9 cellular contexts compared by ENCODE assay signal in the genomic region with DNA sequence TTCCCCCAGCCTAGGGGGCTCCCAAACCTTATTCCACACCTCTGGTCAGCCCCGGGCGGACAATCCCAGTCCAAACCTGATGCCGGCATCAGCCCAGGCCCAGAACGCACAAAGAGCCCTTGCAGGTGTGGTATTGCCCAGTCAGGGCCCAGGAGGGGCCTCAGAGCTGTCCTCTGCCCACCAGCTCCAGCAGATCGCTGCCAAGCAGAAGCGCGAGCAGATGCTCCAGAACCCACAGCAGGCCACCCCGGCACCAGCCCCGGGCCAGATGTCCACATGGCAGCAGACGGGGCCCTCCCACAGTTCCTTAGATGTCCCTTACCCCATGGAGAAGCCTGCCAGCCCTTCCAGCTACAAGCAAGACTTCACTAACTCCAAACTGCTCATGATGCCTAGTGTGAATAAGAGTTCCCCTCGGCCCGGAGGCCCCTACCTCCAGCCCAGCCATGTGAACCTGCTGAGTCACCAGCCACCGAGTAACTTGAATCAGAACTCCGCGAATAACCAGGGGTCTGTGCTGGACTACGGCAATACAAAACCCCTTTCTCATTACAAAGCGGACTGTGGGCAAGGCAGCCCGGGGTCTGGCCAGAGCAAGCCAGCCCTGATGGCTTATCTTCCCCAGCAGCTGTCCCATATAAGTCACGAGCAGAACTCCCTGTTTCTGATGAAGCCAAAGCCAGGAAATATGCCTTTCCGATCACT. TPM values are rescaled to one million over a fixed set of nuclear protein-coding genes. Genes with fewer than 3 reads are reported as not detected.
DNase-seq lines count a peak whose midpoint lies in the region; ATAC-seq and TF ChIP-seq lines count a peak whose summit lies in the region.
"Had no signal": no experiment of that assay in that cellular context is flagged by ENCODE, and none has a peak within 500 bp of the region (broad histone marks: within the 10 kb centered on the region; RNA-seq: fewer than 3 reads in every experiment).

No MANE protein-coding gene starts in this region.

- TF ChIP-seq CTCF in HFFc6 (IDR thresholded peaks at IDR 0.05) = no peak
- TF ChIP-seq CTCF in WTC11 (IDR thresholded peaks at IDR 0.05) = no peak

- peak overlapping the region; percentile 31 for H3K27ac ChIP-seq in skeletal muscle tissue (ENCODE audit: low read depth, low read length)

- no peak for ATAC-seq in WTC11
- no peak for ATAC-seq in HG03520 (IDR thresholded peaks at IDR 0.05; ENCODE audit: unreplicated experiment)
- ATAC-seq in GM18873 (IDR thresholded peaks at IDR 0.05; ENCODE audit: low FRiP score, unreplicated experiment) = no peak

- H3K9ac ChIP-seq in skeletal muscle tissue (ENCODE audit: low read depth in 1 of 3, low read length in 3 of 3) = peak overlapping the region in 2 of 3 donors; percentile 16 to 54

- POLR2A ChIA-PET in WTC11 (lab: Charles Lee) = no interaction called here

- H3K27ac Mint-ChIP-seq in HFFc6 = peak overlapping the region; percentile 93
- peak overlapping the region; percentile 79 for H3K27ac Mint-ChIP-seq in WTC11

- H3K9me3 Mint-ChIP-seq in HFFc6 (no peaks in the 10 kb centered on the region), WTC11 (no peaks in the 10 kb centered on the region)

- DNase-seq in HFFc6 (no peak), WTC11 (ENCODE audit: low spot score) (no peak), glomerular visceral epithelial cell (ENCODE audit: extremely low spot score) (peak; percentile 75), NCI-H226 (no peak), COLO668 (lab: John Stamatoyannopoulos, UW; ENCODE audit: unreplicated experiment) (no peak)
- DNase-seq: activated CD4-positive, alpha-beta T cell treated with anti-CD3 and anti-CD28 coated beads for 4 hours had no signal

- CTCF ChIA-PET in WTC11 (lab: Charles Lee) = interaction anchor here (0.7 kb wide), 2 partner anchors 28 to 1091 kb away, joined by 3 to 5 read pairs; no protein-coding TSS in a partner anchor

- H3K4me1 ChIP-seq in skeletal muscle tissue (ENCODE audit: control insufficient read depth in 3 of 3, insufficient read depth in 3 of 3, low read length in 3 of 3) = peaks cover 41 to 45% (median 42%) of the 10 kb centered on the region in 3 donors

- no peaks in the 10 kb centered on the region for H3K9me3 ChIP-seq in skeletal muscle tissue (ENCODE audit: control insufficient read depth in 3 of 3, low read length in 3 of 3)

- no peaks in the 10 kb centered on the region for H3K27me3 ChIP-seq in skeletal muscle tissue (ENCODE audit: control insufficient read depth in 3 of 3, insufficient read depth in 3 of 3, low read length in 3 of 3)

- H3K4me1 Mint-ChIP-seq in HFFc6 (ENCODE audit: low read depth) (peaks cover 63% of the 10 kb centered on the region), WTC11 (peaks cover 26% of the 10 kb centered on the region)

- no peak overlapping the region for H3K4me3 ChIP-seq in skeletal muscle tissue (ENCODE audit: low read length in 3 of 3)

- H3K36me3 ChIP-seq in skeletal muscle tissue (ENCODE audit: control insufficient read depth in 3 of 3, insufficient read depth in 3 of 3, low read length in 3 of 3) = peaks cover 29 to 41% (median 36%) of the 10 kb centered on the region in 3 donors

- H3K36me3 Mint-ChIP-seq in HFFc6 (ENCODE audit: low read depth) = peaks cover 18% of the 10 kb centered on the region
- peaks cover 45% of the 10 kb centered on the region for H3K36me3 Mint-ChIP-seq in WTC11

- H3K27me3 Mint-ChIP-seq in HFFc6 (ENCODE audit: insufficient read depth) (no peaks in the 10 kb centered on the region), WTC11 (ENCODE audit: low read depth) (no peaks in the 10 kb centered on the region)

- H3K4me3 Mint-ChIP-seq in HFFc6 (peak overlapping the region; percentile 70), WTC11 (no peak overlapping the region)

TF ChIP-seq in WTC11, 78 proteins besides CTCF, POLR2A, EP300 and RAD21:
- TF ChIP-seq RELA (CRISPR knock-in tag; IDR thresholded peaks at IDR 0.05; ENCODE audit: borderline replicate concordance) = no peak
- TF ChIP-seq IRF2 (CRISPR knock-in tag; IDR thresholded peaks at IDR 0.05; ENCODE audit: borderline replicate concordance, low read depth) = no peak
- TF ChIP-seq TCF7 (CRISPR knock-in tag; IDR thresholded peaks at IDR 0.05; ENCODE audit: low read depth) = no peak
- TF ChIP-seq, protein P1, sequence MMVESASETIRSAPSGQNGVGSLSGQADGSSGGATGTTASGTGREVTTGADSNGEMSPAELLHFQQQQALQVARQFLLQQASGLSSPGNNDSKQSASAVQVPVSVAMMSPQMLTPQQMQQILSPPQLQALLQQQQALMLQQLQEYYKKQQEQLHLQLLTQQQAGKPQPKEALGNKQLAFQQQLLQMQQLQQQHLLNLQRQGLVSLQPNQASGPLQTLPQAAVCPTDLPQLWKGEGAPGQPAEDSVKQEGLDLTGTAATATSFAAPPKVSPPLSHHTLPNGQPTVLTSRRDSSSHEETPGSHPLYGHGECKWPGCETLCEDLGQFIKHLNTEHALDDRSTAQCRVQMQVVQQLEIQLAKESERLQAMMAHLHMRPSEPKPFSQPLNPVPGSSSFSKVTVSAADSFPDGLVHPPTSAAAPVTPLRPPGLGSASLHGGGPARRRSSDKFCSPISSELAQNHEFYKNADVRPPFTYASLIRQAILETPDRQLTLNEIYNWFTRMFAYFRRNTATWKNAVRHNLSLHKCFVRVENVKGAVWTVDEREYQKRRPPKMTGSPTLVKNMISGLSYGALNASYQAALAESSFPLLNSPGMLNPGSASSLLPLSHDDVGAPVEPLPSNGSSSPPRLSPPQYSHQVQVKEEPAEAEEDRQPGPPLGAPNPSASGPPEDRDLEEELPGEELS (CRISPR knock-in tag; IDR thresholded peaks at IDR 0.05) = no peak
- no peak for TF ChIP-seq TEAD1 (CRISPR knock-in tag; IDR thresholded peaks at IDR 0.05)
- TF ChIP-seq ZNF263 (CRISPR knock-in tag; IDR thresholded peaks at IDR 0.05; ENCODE audit: low read depth) = no peak
- no peak for TF ChIP-seq PRRX2 (CRISPR knock-in tag; IDR thresholded peaks at IDR 0.05)
- TF ChIP-seq MYBL2 (CRISPR knock-in tag; IDR thresholded peaks at IDR 0.05) = no peak
- no peak for TF ChIP-seq ELF4 (CRISPR knock-in tag; IDR thresholded peaks at IDR 0.05; ENCODE audit: low read depth)
- TF ChIP-seq MXD4 (CRISPR knock-in tag; IDR thresholded peaks at IDR 0.05; ENCODE audit: borderline replicate concordance) = no peak
- no peak for TF ChIP-seq ATF1 (CRISPR knock-in tag; IDR thresholded peaks at IDR 0.05)
- TF ChIP-seq GRHL2 (CRISPR knock-in tag; IDR thresholded peaks at IDR 0.05; ENCODE audit: insufficient replicate concordance, severe bottlenecking) = no peak
TF ChIP-seq in WTC11: peak in this region for 0.

RNA-seq across cellular contexts. Expression of a gene that starts 27.6 kb away (rescaled TPM):
- not detected for total RNA-seq in HFFc6 (2021; fragmentation: NEBNext Ultra II Directional; extraction: Animal tissue kit (Norgen Biotek cat#: 25700))
- total RNA-seq in WTC11 (2021) (2.6 to 4.5 TPM (median 3.0 TPM) in 3 replicates), skeletal muscle tissue (3.7 TPM)

RNA-seq across cellular contexts. Expression of a gene that starts 33.6 kb away (rescaled TPM):
- total RNA-seq in HFFc6 (2021; fragmentation: NEBNext Ultra II Directional; extraction: Animal tissue kit (Norgen Biotek cat#: 25700)) = 10 to 100 TPM; 14.9 to 17.7 (median 16.5) TPM
- 40.5 to 42.2 TPM (median 42.2 TPM) in 3 replicates for total RNA-seq in WTC11 (2021)
- 7.8 TPM for total RNA-seq in skeletal muscle tissue

RNA-seq across cellular contexts. Expression of a gene that starts 40.5 kb away (rescaled TPM):
- total RNA-seq in HFFc6 (2021; fragmentation: NEBNext Ultra II Directional; extraction: Animal tissue kit (Norgen Biotek cat#: 25700)) = 100 to 1,000 TPM; 129 to 166 (median 148) TPM
- total RNA-seq in WTC11 (2021) = 127 to 151 TPM (median 135 TPM) in 3 replicates
- 32.4 TPM for total RNA-seq in skeletal muscle tissue

RNA-seq across cellular contexts. Expression of a gene that starts 54.5 kb away (rescaled TPM):
- total RNA-seq in HFFc6 (2021; fragmentation: NEBNext Ultra II Directional; extraction: Animal tissue kit (Norgen Biotek cat#: 25700)) = 100 to 1,000 TPM; 188 to 282 (median 280) TPM
- total RNA-seq in WTC11 (2021) (78.5 to 95.2 TPM (median 86.5 TPM) in 3 replicates), skeletal muscle tissue (54.8 TPM)
